ENCODE assay signal across 21 cellular contexts in the genomic region with DNA sequence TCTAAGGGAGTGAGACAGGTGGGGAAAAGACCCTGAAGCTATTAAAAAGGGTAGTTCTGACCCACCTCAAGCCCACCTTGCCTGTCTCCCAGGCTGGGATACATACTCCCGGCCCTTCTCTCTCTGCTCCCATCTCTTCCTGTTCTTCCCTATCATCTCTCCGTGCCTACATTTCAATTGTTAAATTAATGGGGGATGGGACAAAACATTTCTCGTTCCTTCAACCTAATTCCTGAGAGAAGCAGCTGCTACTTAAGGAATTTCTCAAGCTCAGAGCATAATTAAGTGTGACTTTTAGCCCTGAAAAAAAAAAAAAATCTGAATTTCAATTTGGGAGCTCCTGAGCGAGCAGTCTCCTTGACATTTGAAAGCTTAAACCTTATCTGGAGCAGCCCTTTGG.
DNase-seq lines count a peak whose midpoint lies in the region; ATAC-seq, FAIRE-seq and TF ChIP-seq lines count a peak whose summit lies in the region.
"Had no signal": no experiment of that assay in that cellular context is flagged by ENCODE, and none has a peak within 500 bp of the region (broad histone marks: within the 10 kb centered on the region; RNA-seq: fewer than 3 reads in every experiment).

No MANE protein-coding gene starts in this region.

- no peaks in the 10 kb centered on the region for H3K79me1 ChIP-seq in H9 (ENCODE audit: insufficient read depth, low read depth, low read length, poor library complexity, severe bottlenecking)

- H2BK120ac ChIP-seq in H9 (ENCODE audit: low read depth, low read length, poor library complexity, severe bottlenecking), result no peak overlapping the region

- no CpG with 5 or more reads among the region's 4 CpGs for WGBS in H9 (ENCODE audit: extremely low coverage, insufficient read length, low lambda C conversion rate)
- WGBS in mammary epithelial cell (ENCODE audit: low coverage, missing lambda C conversion rate), result 81% methylated on average over 4 of the region's 4 CpGs

- no peak overlapping the region for H2BK5ac ChIP-seq in H9 (ENCODE audit: insufficient read length, low read length)

- no peak overlapping the region for H3T11ph ChIP-seq in H9 (ENCODE audit: low read length)

- H3K4me3 ChIP-seq in mammary epithelial cell (replicated peaks in 1 of 3; ENCODE audit: insufficient read depth in 1 of 3, low read depth in 2 of 3, low read length in 3 of 3), result no peak overlapping the region
- H3K4me3 ChIP-seq: ascending aorta, Peyer's patch had no signal

- H4K91ac ChIP-seq in H9 (ENCODE audit: insufficient read length, low read depth, low read length), result no peak overlapping the region

- H2AFZ ChIP-seq in H9 (ENCODE audit: low read length), result no peak overlapping the region
- H2AFZ ChIP-seq in mammary epithelial cell (ENCODE audit: low read depth, low read length), result no peak overlapping the region

- FAIRE-seq in GM12892 (lab: Jason Lieb, UNC), result peak; percentile 21

- H3K9me3 ChIP-seq in H9 (ENCODE audit: control insufficient read depth, low read depth, low read length) (no peaks in the 10 kb centered on the region), mammary epithelial cell (replicated peaks; ENCODE audit: insufficient read depth, low read length) (no peaks in the 10 kb centered on the region)
- H3K9me3 ChIP-seq: Peyer's patch had no signal

- no peak overlapping the region for H3K18ac ChIP-seq in H9 (ENCODE audit: insufficient read length, low read depth, low read length)

- H3K4me2 ChIP-seq in H9 (ENCODE audit: insufficient read depth, insufficient read length, low read length), result peak overlapping the region; percentile 16
- no peak overlapping the region for H3K4me2 ChIP-seq in mammary epithelial cell (ENCODE audit: insufficient read depth, low read depth, low read length)

- BruUV-seq in mammary epithelial cell (replicated peaks; lab: Mats Ljungman, UMichigan), result no TSS peak

- H3K27me3 ChIP-seq in H9 (ENCODE audit: insufficient read depth, low read length) (no peaks in the 10 kb centered on the region), mammary epithelial cell (ENCODE audit: insufficient read depth, low read length) (no peaks in the 10 kb centered on the region)
- H3K27me3 ChIP-seq: ascending aorta, Peyer's patch had no signal

- no peak overlapping the region for H3K23ac ChIP-seq in H9 (ENCODE audit: insufficient read length, low read depth, low read length)

- no peaks in the 10 kb centered on the region for H3K23me2 ChIP-seq in H9 (ENCODE audit: insufficient read length, low read depth, low read length, poor library complexity, severe bottlenecking)

- intact Hi-C loops in mammary epithelial cell (cut with micrococcal nuclease), result no loop called here

- DNase-seq in GM12892 (ENCODE audit: insufficient read length) (no peak), H9 (no peak), mesothelial cell of epicardium (ENCODE audit: low spot score in 2 of 2, unreplicated experiment in 2 of 2) (no peak), NCI-H1105 (lab: John Stamatoyannopoulos, UW) (no peak), mammary epithelial cell (no peak)
- DNase-seq: activated CD4-positive, alpha-beta T cell treated with anti-CD3 and anti-CD28 coated beads for 1 hour; cortex of kidney; DMS153; NCI-H1092 treated with DMSO at 0.1 percent for 48 hours; NCI-H187; NCI-H526 treated with DMSO at 0.1 percent for 48 hours; occipital lobe; Peyer's patch; SHP77; stimulated activated CD4-positive, alpha-beta T cell treated with anti-CD3 and anti-CD28 coated beads, Interleukin-4, amount 100 ng/mL, for 24 hours had no signal

- H3K14ac ChIP-seq in H9 (ENCODE audit: insufficient read depth, low read length), result no peak overlapping the region

- H3K27me3 Mint-ChIP-seq in H9 (ENCODE audit: low read depth) (no peaks in the 10 kb centered on the region), brain (peaks cover 5% of the 10 kb centered on the region), mesothelial cell of epicardium (ENCODE audit: low read depth) (no peaks in the 10 kb centered on the region)
- H3K27me3 Mint-ChIP-seq: activated naive CD8-positive, alpha-beta T cell had no signal

- TF ChIP-seq CTCF in H9 (conservative IDR thresholded peaks at IDR 0.05) (no peak), brain (conservative IDR thresholded peaks at IDR 0.05) (no peak), mesothelial cell of epicardium (IDR thresholded peaks at IDR 0.05; ENCODE audit: unreplicated experiment) (no peak), mammary epithelial cell (conservative IDR thresholded peaks at IDR 0.05 in 1 of 2, IDR thresholded peaks at IDR 0.05 in 1 of 2; ENCODE audit: extremely low read depth in 1 of 2, insufficient read depth in 1 of 2, low read depth in 1 of 2, low read length in 2 of 2) (no peak)

- CTCF ChIA-PET in mammary epithelial cell (lab: Charles Lee; ENCODE audit: low non-redundant PET), result no interaction called here

- no peaks in the 10 kb centered on the region for H3K36me3 ChIP-seq in mammary epithelial cell (ENCODE audit: insufficient read depth, low read length)
- H3K36me3 ChIP-seq: ascending aorta, Peyer's patch had no signal

- no peak overlapping the region for H4K8ac ChIP-seq in H9 (replicated peaks; ENCODE audit: insufficient read length, low read depth, low read length)

- ATAC-seq in activated CD4-positive, CD25-positive, alpha-beta regulatory T cell treated with anti-CD3 and anti-CD28 coated beads, Interleukin-2, amount 50 U/mL, for 24 hours, result no peak
- ATAC-seq in HG02981 (IDR thresholded peaks at IDR 0.05; ENCODE audit: unreplicated experiment), result no peak
- ATAC-seq: left lobe of liver had no signal

- no peak overlapping the region for H2BK12ac ChIP-seq in H9 (ENCODE audit: insufficient read length, low read depth, low read length)

- in situ Hi-C loops in mammary epithelial cell (cut with MboI; ENCODE audit: low sequenced_read_pairs in 2 of 2), result no loop called here

- H3K4ac ChIP-seq in H9 (ENCODE audit: low read depth, low read length), result no peak overlapping the region

- H2AK5ac ChIP-seq in H9 (ENCODE audit: insufficient read length, low read length), result no peak overlapping the region

- H3K27ac Mint-ChIP-seq in H9 (peak overlapping the region; percentile 84 to 99 (median 91); a peak in 6 of 7 replicates), brain (peak overlapping the region in 3 of 5 experiments; percentile 19 to 87 (median 54)), mesothelial cell of epicardium (peak overlapping the region; percentile 54)
- H3K27ac Mint-ChIP-seq: activated naive CD8-positive, alpha-beta T cell had no signal

- H3K4me1 ChIP-seq in H9 (ENCODE audit: insufficient read depth, low read length) (peaks cover 5% of the 10 kb centered on the region; the same call in 1 of the 2 replicates), mammary epithelial cell (ENCODE audit: insufficient read depth, low read length) (no peaks in the 10 kb centered on the region)
- H3K4me1 ChIP-seq: ascending aorta, Peyer's patch had no signal

- H3K4me1 Mint-ChIP-seq in H9, result peaks cover 32 to 50% of the 10 kb centered on the region in 2 experiments
- H3K4me1 Mint-ChIP-seq in brain, result peaks cover 23% of the 10 kb centered on the region
- H3K4me1 Mint-ChIP-seq in mesothelial cell of epicardium, result peaks cover 20% of the 10 kb centered on the region

- no peak for TF ChIP-seq POLR2A in GM12892 (IDR thresholded peaks at IDR 0.05; ENCODE audit: low read depth, low read length)

- no peaks in the 10 kb centered on the region for H4K20me1 ChIP-seq in H9 (ENCODE audit: control insufficient read depth, insufficient read depth, insufficient read length)
- H4K20me1 ChIP-seq in mammary epithelial cell (ENCODE audit: insufficient read depth, low read length), result no peaks in the 10 kb centered on the region

- no peaks in the 10 kb centered on the region for H3K79me2 ChIP-seq in H9 (ENCODE audit: insufficient read depth, low read length)
- no peaks in the 10 kb centered on the region for H3K79me2 ChIP-seq in mammary epithelial cell (ENCODE audit: insufficient read depth, low read length)

- dilution Hi-C loops in mammary epithelial cell (cut with HindIII; ENCODE audit: low sequenced_read_pairs), result no loop called here

- no peak overlapping the region for H3K56ac ChIP-seq in H9 (ENCODE audit: insufficient read length, low read depth, low read length)

- no peak overlapping the region for H4K5ac ChIP-seq in H9 (ENCODE audit: insufficient read length, low read depth, low read length)

- H3K27ac ChIP-seq in H9 (ENCODE audit: insufficient read length, low read depth, low read length), result peak overlapping the region; percentile 34
- H3K27ac ChIP-seq in mammary epithelial cell (ENCODE audit: insufficient read depth, low read depth, low read length), result no peak overlapping the region
- H3K27ac ChIP-seq: ascending aorta, Peyer's patch had no signal

- H3K9me3 Mint-ChIP-seq in H9 (peaks cover 20 to 24% of the 10 kb centered on the region in 2 experiments), brain (peaks cover 3 to 27% (median 5%) of the 10 kb centered on the region in 5 experiments), mesothelial cell of epicardium (peaks cover 21% of the 10 kb centered on the region)

- H3K36me3 Mint-ChIP-seq in H9 (ENCODE audit: insufficient read depth in 1 of 3, low read depth in 3 of 3) (peaks cover 17 to 26% (median 20%) of the 10 kb centered on the region in 3 experiments), brain (no peaks in the 10 kb centered on the region), mesothelial cell of epicardium (peaks cover 12% of the 10 kb centered on the region)

- H3K9ac ChIP-seq in H9 (ENCODE audit: extremely low read depth, insufficient read length, low read length) (no peak overlapping the region), mammary epithelial cell (ENCODE audit: insufficient read depth, low read length) (no peak overlapping the region)

- H2BK15ac ChIP-seq in H9 (ENCODE audit: low read depth, low read length), result no peak overlapping the region

- H3K4me3 Mint-ChIP-seq in H9 (peak overlapping the region in 1 of 2 experiments; percentile 26; a peak in 3 of 5 replicates), brain (no peak overlapping the region), mesothelial cell of epicardium (no peak overlapping the region)
- H3K4me3 Mint-ChIP-seq: activated naive CD8-positive, alpha-beta T cell had no signal

- H2BK20ac ChIP-seq in H9 (ENCODE audit: low read depth, low read length, poor library complexity, severe bottlenecking), result no peak overlapping the region
